24 cellular contexts compared by ENCODE assay signal in the genomic region with DNA sequence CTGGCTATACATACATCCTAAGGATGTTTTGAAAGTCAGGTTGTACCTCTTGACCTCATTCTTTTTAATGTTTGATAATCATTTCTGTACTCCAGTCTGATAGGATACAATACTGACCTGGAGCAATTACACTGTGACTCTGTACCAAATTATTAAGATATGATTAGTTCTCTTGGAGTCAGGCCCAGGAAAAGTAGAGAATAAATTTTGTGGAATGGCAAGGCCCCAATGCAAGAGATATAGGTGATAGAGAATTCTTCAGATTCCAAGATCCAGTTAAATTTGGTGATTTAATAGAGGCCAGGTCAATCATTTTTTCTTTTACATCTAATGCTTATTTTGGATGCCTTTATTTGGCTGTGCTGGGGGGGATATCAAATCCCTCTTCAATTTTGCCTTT. TPM values are rescaled to one million over a fixed set of nuclear protein-coding genes. Genes with fewer than 3 reads are reported as not detected.
"Had no signal": no experiment of that assay in that cellular context is flagged by ENCODE, and none has a peak within 500 bp of the region (broad histone marks: within the 10 kb centered on the region; RNA-seq: fewer than 3 reads in every experiment).

No MANE protein-coding gene starts in this region.

- H3K9me3 Mint-ChIP-seq: activated CD4-positive, alpha-beta memory T cell treated with anti-CD3 and anti-CD28 coated beads for 36 hours; activated CD4-positive, alpha-beta T cell treated with anti-CD3 and anti-CD28 coated beads, Interleukin-2, amount 10 ng/mL, durations not matched to agents 7 days and 5 days; activated naive CD4-positive, alpha-beta T cell treated with anti-CD3 and anti-CD28 coated beads for 36 hours; activated T-cell treated with anti-CD3 and anti-CD28 coated beads, Interleukin-2, amount 50 U/mL, for 4 hours had no signal

- H3K36me3 Mint-ChIP-seq: activated CD4-positive, alpha-beta memory T cell treated with anti-CD3 and anti-CD28 coated beads for 36 hours had no signal

- H3K4me3 Mint-ChIP-seq: activated CD4-positive, alpha-beta memory T cell treated with anti-CD3 and anti-CD28 coated beads for 36 hours; activated CD4-positive, alpha-beta T cell treated with anti-CD3 and anti-CD28 coated beads, Interleukin-2, amount 10 ng/mL, durations not matched to agents 7 days and 5 days; activated naive CD4-positive, alpha-beta T cell treated with anti-CD3 and anti-CD28 coated beads for 36 hours; activated naive CD8-positive, alpha-beta T cell; activated T-cell treated with anti-CD3 and anti-CD28 coated beads, Interleukin-2, amount 50 U/mL, for 4 hours had no signal

- H3K27ac ChIP-seq: brain microvascular endothelial cell, VCaP had no signal

- H3K4me1 Mint-ChIP-seq: activated CD4-positive, alpha-beta T cell treated with anti-CD3 and anti-CD28 coated beads, Interleukin-2, amount 10 ng/mL, durations not matched to agents 7 days and 5 days had no signal

- H3K27me3 ChIP-seq: brain microvascular endothelial cell had no signal

- H3K36me3 ChIP-seq: brain microvascular endothelial cell had no signal

- ATAC-seq: activated T-cell treated with anti-CD3 and anti-CD28 coated beads, Interleukin-2, amount 50 U/mL, for 4 hours; PC-3 had no signal

- H3K27ac Mint-ChIP-seq: activated CD4-positive, alpha-beta memory T cell treated with anti-CD3 and anti-CD28 coated beads for 36 hours; activated CD4-positive, alpha-beta T cell treated with anti-CD3 and anti-CD28 coated beads, Interleukin-2, amount 10 ng/mL, durations not matched to agents 7 days and 5 days; activated naive CD4-positive, alpha-beta T cell treated with anti-CD3 and anti-CD28 coated beads for 36 hours; activated naive CD8-positive, alpha-beta T cell had no signal

- DNase-seq: activated CD4-positive, alpha-beta memory T cell treated with anti-CD3 and anti-CD28 coated beads for 36 hours; activated CD4-positive, alpha-beta T cell treated with anti-CD3 and anti-CD28 coated beads, Interleukin-2, amount 10 ng/mL, durations not matched to agents 7 days and 5 days; activated CD4-positive, CD25-positive, alpha-beta regulatory T cell; activated CD8-positive, alpha-beta memory T cell treated with anti-CD3 and anti-CD28 coated beads for 24 hours; activated effector memory CD4-positive, alpha-beta T cell treated with anti-CD3 and anti-CD28 coated beads, Interleukin-2, amount 50 U/mL, for 16 hours; activated naive CD4-positive, alpha-beta T cell treated with anti-CD3 and anti-CD28 coated beads for 36 hours; activated T-cell treated with anti-CD3 and anti-CD28 coated beads, Interleukin-2, amount 50 U/mL, for 4 hours; amygdala; brain microvascular endothelial cell; cerebellar nuclear complex; KG1; NCI-H1105; NCI-H1436 treated with DMSO at 0.1 percent for 48 hours; NCI-H187 treated with DMSO at 0.1 percent for 48 hours; NCI-H2081 treated with DMSO at 0.1 percent for 48 hours; NCI-H446; NCI-H524; PC-3; T-helper 1 cell had no signal

- H3K27me3 Mint-ChIP-seq: activated naive CD8-positive, alpha-beta T cell had no signal

- FAIRE-seq: RCC 7860 had no signal

RNA-seq across cellular contexts. Expression of gene PLAC1, which starts 36.7 kb away (rescaled TPM):
- total RNA-seq: activated CD4-positive, alpha-beta T cell treated with anti-CD3 and anti-CD28 coated beads, Interleukin-2, amount 10 ng/mL, durations not matched to agents 7 days and 5 days; activated naive CD4-positive, alpha-beta T cell treated with anti-CD3 and anti-CD28 coated beads for 36 hours; cardiac septum; T-helper 2 cell treated with Interferon-gamma antibody and Interleukin-4, amounts not matched to agents 100 ng/mL and 5 ng/mL, for 36 hours had no signal
